ENCODE assay signal across 8 cellular contexts in genomic region chr2:121530563-121531334, GRCh38. TPM values are rescaled to one million over a fixed set of nuclear protein-coding genes. Genes with fewer than 3 reads are reported as not detected.
DNase-seq lines count a peak whose midpoint lies in the region; ATAC-seq and TF ChIP-seq lines count a peak whose summit lies in the region.

TSS of gene RNU4ATAC (plus strand) at chr2:121530880.

- peaks cover 52% of the 10 kb centered on the region for H3K4me1 ChIP-seq in RWPE2 (ENCODE audit: insufficient read depth, poor library complexity, severe bottlenecking)
- peaks cover 26% of the 10 kb centered on the region for H3K4me1 ChIP-seq in stomach smooth muscle (ENCODE audit: control insufficient read depth, insufficient read depth, low read length)

- H3K36me3 ChIP-seq in RWPE2 (ENCODE audit: low read depth) (peaks cover 27% of the 10 kb centered on the region), stomach smooth muscle (ENCODE audit: control insufficient read depth in 2 of 2, insufficient read depth in 2 of 2, low read length in 2 of 2) (peaks cover 0 to 3% of the 10 kb centered on the region in 2 donors)

- no peaks in the 10 kb centered on the region for H3K36me3 Mint-ChIP-seq in neural crest cell (ENCODE audit: low read depth)

- peak within 1 kb of the TSS; percentile 97 for H3K27ac Mint-ChIP-seq in neural crest cell (ENCODE audit: unreplicated experiment)

- H3K27me3 ChIP-seq in RWPE2 (ENCODE audit: insufficient read depth, poor library complexity, severe bottlenecking) (no peaks in the 10 kb centered on the region), stomach smooth muscle (ENCODE audit: control insufficient read depth in 1 of 2, insufficient read depth in 2 of 2, low read length in 2 of 2) (no peaks in the 10 kb centered on the region)

- peak; percentile 67 for ATAC-seq in RWPE2 (ENCODE audit: low read depth)

- peak; percentile 40; the same call in 1 of the 2 replicates for TF ChIP-seq CTCF in LNCAP (IDR thresholded peaks at IDR 0.05)
- peak; percentile 72 for TF ChIP-seq CTCF in RWPE2 (IDR thresholded peaks at IDR 0.05; ENCODE audit: poor library complexity, severe bottlenecking)
- TF ChIP-seq CTCF in foreskin fibroblast (IDR thresholded peaks at IDR 0.05; ENCODE audit: low read depth, low read length), result peak; percentile 41
- peak; percentile 78 for TF ChIP-seq CTCF in neural crest cell (conservative IDR thresholded peaks at IDR 0.05)

- H3K4me1 Mint-ChIP-seq in neural crest cell, result peaks cover 58% of the 10 kb centered on the region

- peak within 1 kb of the TSS; percentile 89 for H3K4me3 Mint-ChIP-seq in neural crest cell

- DNase-seq in ELR (ENCODE audit: low read depth) (peak; percentile 99), GOT3 (lab: John Stamatoyannopoulos, UW) (peak; percentile 79), RWPE2 (ENCODE audit: low spot score) (peak; percentile 77), foreskin fibroblast (peak; percentile 96 to 97), neural crest cell (ENCODE audit: low read depth, low spot score) (peak; percentile 52)
- peak; percentile 95 for DNase-seq in activated effector memory CD4-positive, alpha-beta T cell treated with anti-CD3 and anti-CD28 coated beads, Interleukin-2, amount 50 U/mL, for 16 hours

- H3K9me3 ChIP-seq in RWPE2 (ENCODE audit: severe bottlenecking) (no peaks in the 10 kb centered on the region), stomach smooth muscle (ENCODE audit: control insufficient read depth in 2 of 2, low read length in 2 of 2) (no peaks in the 10 kb centered on the region)

- H3K4me3 ChIP-seq in RWPE2 (ENCODE audit: severe bottlenecking), result peak within 1 kb of the TSS; percentile 55
- H3K4me3 ChIP-seq in foreskin fibroblast (ENCODE audit: low read depth in 1 of 2, low read length in 2 of 2), result peak within 1 kb of the TSS; percentile 82 to 88
- H3K4me3 ChIP-seq in stomach smooth muscle (ENCODE audit: low read length in 2 of 2), result peak within 1 kb of the TSS; percentile 77 to 87

- no peaks in the 10 kb centered on the region for H3K27me3 Mint-ChIP-seq in neural crest cell (ENCODE audit: low read depth)

- no peaks in the 10 kb centered on the region for H3K9me3 Mint-ChIP-seq in neural crest cell

- H3K27ac ChIP-seq in RWPE2 (ENCODE audit: poor library complexity, severe bottlenecking) (peak within 1 kb of the TSS; percentile 97), stomach smooth muscle (ENCODE audit: low read length) (peak within 1 kb of the TSS; percentile 99)

- peak within 1 kb of the TSS; percentile 89 to 99 for H3K9ac ChIP-seq in stomach smooth muscle (ENCODE audit: low read length in 2 of 2)

RNA-seq across cellular contexts. Expression of gene RNU4ATAC, which starts in this region (rescaled TPM):
- not detected in 2 replicates for total RNA-seq in neural crest cell

Comparison
In these comparisons a context has a peak if more than half of its experiments do, and no peak if none do; other contexts are left out.
1. Peak in every context shown above with its lines: DNase-seq, ATAC-seq, H3K4me3 ChIP-seq and H3K27ac ChIP-seq.
2. Peak in DNase-seq in neural crest cell; RNA of the gene not detected or under 1 TPM.